Comparison of ENCODE assay signal across 16 cellular contexts in the genomic region with DNA sequence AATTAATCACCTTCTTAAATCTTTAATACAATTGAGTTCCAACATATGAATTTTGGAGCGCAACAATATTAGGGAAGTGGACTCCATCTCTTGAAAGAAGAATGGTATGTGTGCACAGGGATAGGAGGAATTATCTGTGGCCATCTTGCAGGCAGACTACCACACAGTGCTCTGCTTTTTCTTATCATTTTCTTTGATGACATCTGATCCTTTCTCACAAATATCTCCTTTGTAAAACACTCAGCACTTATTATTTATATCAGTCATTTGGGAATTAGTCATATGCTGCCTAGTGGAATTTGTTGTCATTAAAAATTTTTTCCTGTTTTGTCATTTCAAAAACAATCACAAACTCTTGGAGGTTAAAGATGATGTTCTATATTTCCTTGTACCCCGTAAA.
"Had no signal": no experiment of that assay in that cellular context is flagged by ENCODE, and none has a peak within 500 bp of the region (broad histone marks: within the 10 kb centered on the region; RNA-seq: fewer than 3 reads in every experiment).

No MANE protein-coding gene starts in this region.

- H3K36me3 ChIP-seq: tibial artery, uterus had no signal

- DNase-seq: activated B cell treated with CpG ODN at 0.5 μM for 24 hours; activated CD4-positive, alpha-beta T cell treated with anti-CD3 and anti-CD28 coated beads for 48 hours; activated CD8-positive, alpha-beta T cell treated with anti-CD3 and anti-CD28 coated beads for 36 hours; activated gamma-delta T cell; activated naive CD8-positive, alpha-beta T cell treated with anti-CD3 and anti-CD28 coated beads for 36 hours; activated T-cell treated with anti-CD3 and anti-CD28 coated beads, Interleukin-2, amount 50 U/mL, for 4 hours; dermis blood vessel endothelial cell; nucleus accumbens; posterior cingulate gyrus; stimulated activated CD4-positive, alpha-beta T cell treated with anti-CD3 and anti-CD28 coated beads, Interleukin-4, amount 100 ng/mL, for 24 hours; stimulated activated naive CD4-positive, alpha-beta T cell; tibial artery; uterus had no signal

- H3K4me1 ChIP-seq: tibial artery, uterus had no signal

- H3K27ac Mint-ChIP-seq: activated B cell treated with CpG ODN at 0.5 μM for 24 hours; activated CD8-positive, alpha-beta T cell treated with anti-CD3 and anti-CD28 coated beads for 36 hours; activated naive CD8-positive, alpha-beta T cell treated with anti-CD3 and anti-CD28 coated beads for 36 hours; nephron; T-helper 1 cell treated with Interleukin-12 subunit alpha and Interleukin-12 subunit beta and Interleukin-4 antibody, amounts not matched to agents 30 μg/mL and 1 μg/mL, for 36 hours had no signal

- H3K36me3 Mint-ChIP-seq: activated naive CD8-positive, alpha-beta T cell treated with anti-CD3 and anti-CD28 coated beads for 36 hours had no signal

- H3K9me3 Mint-ChIP-seq: activated naive CD8-positive, alpha-beta T cell treated with anti-CD3 and anti-CD28 coated beads for 36 hours; nephron; T-helper 1 cell treated with Interleukin-12 subunit alpha and Interleukin-12 subunit beta and Interleukin-4 antibody, amounts not matched to agents 30 μg/mL and 1 μg/mL, for 36 hours had no signal

- H3K9me3 ChIP-seq: tibial artery, uterus had no signal

- H3K27me3 ChIP-seq: tibial artery, uterus had no signal

- H3K27ac ChIP-seq: skin epidermis, tibial artery, uterus had no signal

- H3K4me3 Mint-ChIP-seq: activated B cell treated with CpG ODN at 0.5 μM for 24 hours; activated CD8-positive, alpha-beta T cell treated with anti-CD3 and anti-CD28 coated beads for 36 hours; activated naive CD8-positive, alpha-beta T cell treated with anti-CD3 and anti-CD28 coated beads for 36 hours; activated T-cell treated with anti-CD3 and anti-CD28 coated beads, Interleukin-2, amount 50 U/mL, for 4 hours; nephron; T-helper 1 cell treated with Interleukin-12 subunit alpha and Interleukin-12 subunit beta and Interleukin-4 antibody, amounts not matched to agents 30 μg/mL and 1 μg/mL, for 36 hours had no signal

- ATAC-seq: activated CD8-positive, alpha-beta T cell treated with anti-CD3 and anti-CD28 coated beads for 36 hours; activated T-cell treated with anti-CD3 and anti-CD28 coated beads, Interleukin-2, amount 50 U/mL, for 4 hours had no signal

- H3K27me3 Mint-ChIP-seq: activated B cell treated with CpG ODN at 0.5 μM for 24 hours; activated CD8-positive, alpha-beta T cell treated with anti-CD3 and anti-CD28 coated beads for 36 hours; activated naive CD8-positive, alpha-beta T cell treated with anti-CD3 and anti-CD28 coated beads for 36 hours had no signal

- H3K4me1 Mint-ChIP-seq: activated B cell treated with CpG ODN at 0.5 μM for 24 hours; activated naive CD8-positive, alpha-beta T cell treated with anti-CD3 and anti-CD28 coated beads for 36 hours; nephron had no signal

- H3K4me3 ChIP-seq: skin epidermis, tibial artery, uterus had no signal
